In genomic region chr11:75946531-75947530, GRCh38 we compare ENCODE assay signal across 8 cellular contexts.
DNase-seq lines count a peak whose midpoint lies in the region; ATAC-seq and TF ChIP-seq lines count a peak whose summit lies in the region.

No MANE protein-coding gene starts in this region.

- ATAC-seq in heart right ventricle (peak; percentile 65 to 92 (median 84)), GM19395 (IDR thresholded peaks at IDR 0.05; ENCODE audit: unreplicated experiment) (no peak), HG03139 (IDR thresholded peaks at IDR 0.05; ENCODE audit: unreplicated experiment) (no peak)

- DNase-seq in NOMO-1 treated with DMSO at 0.1 percent for 48 hours (lab: John Stamatoyannopoulos, UW; ENCODE audit: unreplicated experiment), result peak; percentile 32
- no peak for DNase-seq in NOMO-1 treated with dmso at 0.1 percent for 144 hours (lab: John Stamatoyannopoulos, UW; ENCODE audit: unreplicated experiment)
- DNase-seq in SHP77 treated with DMSO at 0.1 percent for 48 hours (lab: John Stamatoyannopoulos, UW), result peak; percentile 23
- DNase-seq in heart right ventricle, result peak in 1 of 2 donors; percentile 44
- DNase-seq in superior temporal gyrus (ENCODE audit: extremely low spot score), result peak; percentile 48
- DNase-seq in effector CD4-positive, alpha-beta T cell, result no peak

- H3K4me1 ChIP-seq in heart right ventricle, result peaks cover 0 to 47% (median 33%) of the 10 kb centered on the region in 9 donors

- H3K27ac ChIP-seq in heart right ventricle, result peak overlapping the region in 7 of 10 donors; percentile 9 to 59 (median 53)

- intact Hi-C loops in heart right ventricle (cut with DNase I), result loop anchor here in 1 of 10 donors (5.0 kb wide), 1 partner anchor 230 kb away; the partner anchor contains the start of gene MOGAT2

- H3K27me3 ChIP-seq in heart right ventricle, result no peaks in the 10 kb centered on the region

- H3K9me3 ChIP-seq in heart right ventricle, result no peaks in the 10 kb centered on the region

- 72 to 81% methylated on average over 8 of the region's 8 CpGs for WGBS in heart right ventricle, 2 donors

- no peaks in the 10 kb centered on the region for H3K36me3 ChIP-seq in heart right ventricle

- no peak overlapping the region for H3K4me3 ChIP-seq in heart right ventricle

- no peak for TF ChIP-seq CTCF in heart right ventricle (IDR thresholded peaks at IDR 0.05)

Comparison
In these comparisons a context has a peak if more than half of its experiments do, and no peak if none do; other contexts are left out.
1. DNase-seq: peak in NOMO-1 treated with DMSO at 0.1 percent for 48 hours (single experiment), SHP77 treated with DMSO at 0.1 percent for 48 hours (single experiment) and superior temporal gyrus (single experiment); none in NOMO-1 treated with dmso at 0.1 percent for 144 hours (single experiment) and effector CD4-positive, alpha-beta T cell (single experiment).
2. ATAC-seq: peak in heart right ventricle (8 of 8); none in GM19395 (single experiment) and HG03139 (single experiment).